Comparison of ENCODE assay signal across 9 cellular contexts in the genomic region with DNA sequence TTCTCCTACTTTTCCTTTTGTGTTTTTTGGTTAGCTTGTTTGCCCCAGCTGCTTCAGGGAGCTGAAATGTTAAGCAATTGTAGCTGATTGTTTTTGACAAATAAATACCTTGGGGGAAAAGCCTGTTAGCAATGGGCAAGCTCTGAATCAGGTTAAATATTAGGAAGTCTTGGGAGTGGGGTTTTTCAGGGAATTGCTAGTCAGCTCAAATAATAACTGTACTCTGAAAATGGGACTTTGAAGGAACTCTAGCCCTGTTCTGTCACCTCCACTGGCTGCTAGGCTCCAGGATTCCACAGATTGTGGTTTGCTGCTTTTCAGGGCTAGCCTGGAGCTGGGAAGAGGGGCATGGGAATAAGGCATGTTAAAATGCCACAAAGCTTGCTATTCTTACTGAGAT. TPM values are rescaled to one million over a fixed set of nuclear protein-coding genes. Genes with fewer than 3 reads are reported as not detected.
DNase-seq lines count a peak whose midpoint lies in the region; ATAC-seq, FAIRE-seq and TF ChIP-seq lines count a peak whose summit lies in the region.
"Had no signal": no experiment of that assay in that cellular context is flagged by ENCODE, and none has a peak within 500 bp of the region (broad histone marks: within the 10 kb centered on the region; RNA-seq: fewer than 3 reads in every experiment).

No MANE protein-coding gene starts in this region.

- peaks cover 33% of the 10 kb centered on the region for H3K4me1 Mint-ChIP-seq in T-helper 1 cell treated with Interleukin-12 subunit alpha and Interleukin-12 subunit beta and Interleukin-4 antibody, amounts not matched to agents 30 μg/mL and 1 μg/mL, for 36 hours (ENCODE audit: low read depth)
- H3K4me1 Mint-ChIP-seq in stimulated activated naive B cell treated with anti-CD40 and anti-IgM and Interleukin-4, amounts not matched to agents 10 μg/mL and 1 μg/mL and 100 μg/mL, for 72 hours: peaks cover 42 to 81% of the 10 kb centered on the region in 2 donors

- no peak for ATAC-seq in stimulated activated naive B cell treated with anti-CD40 and anti-IgM and Interleukin-4, amounts not matched to agents 10 μg/mL and 1 μg/mL and 100 μg/mL, for 72 hours (replicated peaks)

- no peak for FAIRE-seq in RCC 7860 (lab: Jason Lieb, UNC)
- FAIRE-seq: A204.1 had no signal

- no peaks in the 10 kb centered on the region for H3K36me3 ChIP-seq in SJSA1

- TF ChIP-seq CTCF in fibroblast of pulmonary artery (IDR thresholded peaks at IDR 0.05; ENCODE audit: low read length, missing control alignments): no peak

- H3K9me3 Mint-ChIP-seq in T-helper 1 cell treated with Interleukin-12 subunit alpha and Interleukin-12 subunit beta and Interleukin-4 antibody, amounts not matched to agents 30 μg/mL and 1 μg/mL, for 36 hours: no peaks in the 10 kb centered on the region
- H3K9me3 Mint-ChIP-seq in stimulated activated naive B cell treated with anti-CD40 and anti-IgM and Interleukin-4, amounts not matched to agents 10 μg/mL and 1 μg/mL and 100 μg/mL, for 72 hours: peaks cover 0 to 2% of the 10 kb centered on the region in 2 donors

- H3K27me3 ChIP-seq in SJSA1 (replicated peaks): no peaks in the 10 kb centered on the region

- H3K9me3 ChIP-seq in SJSA1 (replicated peaks): no peaks in the 10 kb centered on the region

- H3K4me1 ChIP-seq in SJSA1 (replicated peaks): peaks cover 46% of the 10 kb centered on the region

- H3K27ac ChIP-seq in SJSA1: peak overlapping the region; percentile 90

- DNase-seq in T-helper 1 cell (no peak), SJSA1 (ENCODE audit: low read depth in 1 of 2, low spot score in 2 of 2) (no peak), fibroblast of pulmonary artery (ENCODE audit: low read depth) (no peak), NCI-H510A treated with DMSO at 0.1 percent for 48 hours (lab: John Stamatoyannopoulos, UW) (no peak), RCC 7860 (ENCODE audit: low spot score) (no peak), activated gamma-delta T cell (lab: John Stamatoyannopoulos, UW) (no peak)
- no peak for DNase-seq in stimulated activated naive B cell treated with anti-CD40 and anti-IgM and Interleukin-4, amounts not matched to agents 10 μg/mL and 1 μg/mL and 100 μg/mL, for 72 hours

- peak overlapping the region; percentile 94 for H3K27ac Mint-ChIP-seq in T-helper 1 cell treated with Interleukin-12 subunit alpha and Interleukin-12 subunit beta and Interleukin-4 antibody, amounts not matched to agents 30 μg/mL and 1 μg/mL, for 36 hours
- peak overlapping the region; percentile 94 for H3K27ac Mint-ChIP-seq in stimulated activated naive B cell treated with anti-CD40 and anti-IgM and Interleukin-4, amounts not matched to agents 10 μg/mL and 1 μg/mL and 100 μg/mL, for 72 hours

- peak overlapping the region; percentile 6; the same call in 1 of the 2 replicates for H3K4me3 ChIP-seq in SJSA1
- H3K4me3 ChIP-seq in fibroblast of pulmonary artery (replicated peaks; ENCODE audit: low read depth, low read length): peak overlapping the region; percentile 32

- peak overlapping the region; percentile 73 for H3K4me3 Mint-ChIP-seq in T-helper 1 cell treated with Interleukin-12 subunit alpha and Interleukin-12 subunit beta and Interleukin-4 antibody, amounts not matched to agents 30 μg/mL and 1 μg/mL, for 36 hours
- peak overlapping the region; percentile 72 to 73 for H3K4me3 Mint-ChIP-seq in stimulated activated naive B cell treated with anti-CD40 and anti-IgM and Interleukin-4, amounts not matched to agents 10 μg/mL and 1 μg/mL and 100 μg/mL, for 72 hours

- H3K36me3 Mint-ChIP-seq in T-helper 1 cell treated with Interleukin-12 subunit alpha and Interleukin-12 subunit beta and Interleukin-4 antibody, amounts not matched to agents 30 μg/mL and 1 μg/mL, for 36 hours (ENCODE audit: low read depth): peaks cover 3% of the 10 kb centered on the region
- H3K36me3 Mint-ChIP-seq in stimulated activated naive B cell treated with anti-CD40 and anti-IgM and Interleukin-4, amounts not matched to agents 10 μg/mL and 1 μg/mL and 100 μg/mL, for 72 hours: peaks cover 8 to 24% of the 10 kb centered on the region in 2 donors

- no peaks in the 10 kb centered on the region for H3K27me3 Mint-ChIP-seq in T-helper 1 cell treated with Interleukin-12 subunit alpha and Interleukin-12 subunit beta and Interleukin-4 antibody, amounts not matched to agents 30 μg/mL and 1 μg/mL, for 36 hours (ENCODE audit: low read depth)
- no peaks in the 10 kb centered on the region for H3K27me3 Mint-ChIP-seq in stimulated activated naive B cell treated with anti-CD40 and anti-IgM and Interleukin-4, amounts not matched to agents 10 μg/mL and 1 μg/mL and 100 μg/mL, for 72 hours

RNA-seq across cellular contexts. Expression of gene ADK, which starts 39.5 kb away (rescaled TPM):
- total RNA-seq in SJSA1 (2014; rRNA removed; shearing (Covaris generic)): 39.5 and 63.0 TPM in 2 replicates

RNA-seq across cellular contexts. Expression of gene AP3M1, which starts 39.9 kb away (rescaled TPM):
- 31.4 and 38.8 TPM in 2 replicates for total RNA-seq in SJSA1 (2014; rRNA removed; shearing (Covaris generic))
